20 cellular contexts compared by ENCODE assay signal in the genomic region with DNA sequence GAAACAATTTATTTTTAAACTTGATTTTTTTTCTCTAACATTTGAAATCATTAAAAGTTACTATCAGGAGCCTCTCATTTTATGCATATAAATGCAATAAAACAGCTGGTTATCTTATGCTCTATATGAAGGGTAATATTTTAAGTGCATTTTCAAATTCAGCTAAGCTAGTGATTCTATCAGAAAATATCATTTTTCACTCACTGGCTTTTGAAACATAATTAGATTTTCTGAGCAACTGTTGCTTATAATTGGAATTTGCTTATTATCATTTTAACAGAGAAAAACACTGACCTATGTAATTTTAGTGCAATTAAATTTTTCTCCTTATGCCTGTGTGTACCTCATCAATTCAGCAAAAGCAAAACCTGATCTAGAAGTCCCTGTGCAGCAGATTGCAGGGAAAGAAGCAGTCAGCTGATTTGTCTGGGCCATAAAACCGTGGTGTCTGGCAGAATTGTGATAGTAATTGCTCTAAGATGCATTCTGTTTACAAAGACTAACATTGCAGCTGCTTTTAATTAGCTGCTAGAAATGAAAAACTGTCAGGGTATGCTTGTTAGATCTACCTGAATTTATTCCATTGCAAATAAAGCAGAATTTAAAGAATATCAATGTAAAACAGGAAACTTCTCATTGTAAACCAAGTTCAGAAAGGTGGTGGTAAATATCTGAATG.
DNase-seq lines count a peak whose midpoint lies in the region; ATAC-seq, FAIRE-seq and TF ChIP-seq lines count a peak whose summit lies in the region.
"Had no signal": no experiment of that assay in that cellular context is flagged by ENCODE, and none has a peak within 500 bp of the region (broad histone marks: within the 10 kb centered on the region; RNA-seq: fewer than 3 reads in every experiment).

No MANE protein-coding gene starts in this region.

- no peaks in the 10 kb centered on the region for H3K27me3 ChIP-seq in mesenchymal stem cell (ENCODE audit: control insufficient read depth in 1 of 2, insufficient read depth in 1 of 2, low read length in 2 of 2)
- H3K27me3 ChIP-seq: BLaER1, esophagus muscularis mucosa, heart left ventricle had no signal

- peaks cover 5% of the 10 kb centered on the region for H3K4me1 ChIP-seq in mesenchymal stem cell (ENCODE audit: control insufficient read depth, insufficient read depth, low read depth, low read length)
- H3K4me1 ChIP-seq: BLaER1 had no signal

- H3K36me3 ChIP-seq in mesenchymal stem cell (ENCODE audit: control insufficient read depth in 1 of 2, insufficient read depth in 2 of 2, low read depth in 1 of 2, low read length in 2 of 2) = peaks cover 9 to 11% of the 10 kb centered on the region in 2 experiments
- H3K36me3 ChIP-seq: esophagus muscularis mucosa, heart left ventricle had no signal

- no peak overlapping the region for H3K27ac ChIP-seq in mesenchymal stem cell (ENCODE audit: low read length, poor library complexity, severe bottlenecking)
- H3K27ac ChIP-seq: BLaER1, esophagus muscularis mucosa, heart left ventricle had no signal

- H3K4me3 ChIP-seq in mesenchymal stem cell (ENCODE audit: insufficient read depth in 1 of 2, low read depth in 1 of 2, low read length in 2 of 2) = no peak overlapping the region
- H3K4me3 ChIP-seq: BLaER1, esophagus muscularis mucosa, heart left ventricle had no signal

- H2AK5ac ChIP-seq in mesenchymal stem cell (ENCODE audit: low read length, severe bottlenecking) = no peak overlapping the region

- DNase-seq in D721Med (ENCODE audit: insufficient read length, low spot score) = no peak
- peak; percentile 13 for DNase-seq in HuH-7 (ENCODE audit: low spot score)
- DNase-seq in SK-N-DZ (ENCODE audit: low spot score) = peak; percentile 76
- DNase-seq in mesenchymal stem cell = peak; percentile 21
- DNase-seq in T-helper 2 cell = no peak
- DNase-seq in activated CD8-positive, alpha-beta memory T cell treated with anti-CD3 and anti-CD28 coated beads, Interleukin-2, amount 50 U/mL, for 48 hours = no peak
- DNase-seq: activated B cell treated with CpG ODN at 0.5 μM for 24 hours; activated CD8-positive, alpha-beta memory T cell treated with anti-CD3 and anti-CD28 coated beads for 24 hours; activated naive CD8-positive, alpha-beta T cell treated with anti-CD3 and anti-CD28 coated beads, Interleukin-2, amount 50 U/mL, for 24 hours; DND-41; heart left ventricle; HFFc6; islet precursor cell; naive thymus-derived CD8-positive, alpha-beta T cell; NCI-H187 treated with DMSO at 0.1 percent for 48 hours had no signal

- H3K4ac ChIP-seq in mesenchymal stem cell (ENCODE audit: low read depth in 1 of 2, low read length in 2 of 2) = no peak overlapping the region

- H3K18ac ChIP-seq in mesenchymal stem cell (ENCODE audit: low read depth in 1 of 2, low read length in 2 of 2) = no peak overlapping the region

- no peak overlapping the region for H3K23ac ChIP-seq in mesenchymal stem cell (ENCODE audit: low read length in 2 of 2)

- no peak for TF ChIP-seq CTCF in D721Med (IDR thresholded peaks at IDR 0.05; ENCODE audit: insufficient read depth, missing control alignments)

- peak; percentile 44 for FAIRE-seq in D721Med (lab: Jason Lieb, UNC)
- FAIRE-seq: HTR-8/SVneo had no signal

- WGBS in mesenchymal stem cell = 30% methylated on average over 1 of the region's 1 CpG

- no peak overlapping the region for H4K8ac ChIP-seq in mesenchymal stem cell (ENCODE audit: low read length)

- no peak for ATAC-seq in GM19463 (IDR thresholded peaks at IDR 0.05; ENCODE audit: unreplicated experiment)
- ATAC-seq: activated naive CD8-positive, alpha-beta T cell treated with anti-CD3 and anti-CD28 coated beads, Interleukin-2, amount 50 U/mL, for 24 hours; activated T-helper 17 cell treated with anti-CD3 and anti-CD28 coated beads, Interleukin-2, amount 50 U/mL, for 72 hours; heart left ventricle; naive thymus-derived CD8-positive, alpha-beta T cell had no signal

- no peak overlapping the region for H2BK15ac ChIP-seq in mesenchymal stem cell (ENCODE audit: low read depth, poor library complexity, severe bottlenecking)

- peaks cover 26% of the 10 kb centered on the region for H3K79me1 ChIP-seq in mesenchymal stem cell (replicated peaks; ENCODE audit: low read length, poor library complexity, severe bottlenecking)

- H3K4me2 ChIP-seq in mesenchymal stem cell (ENCODE audit: low read length, poor library complexity, severe bottlenecking) = no peak overlapping the region
- H3K4me2 ChIP-seq: BLaER1 had no signal

- no peak overlapping the region for H2BK5ac ChIP-seq in mesenchymal stem cell (ENCODE audit: low read depth, low read length, poor library complexity, severe bottlenecking)

- no peak overlapping the region for H2BK120ac ChIP-seq in mesenchymal stem cell (ENCODE audit: low read depth, low read length)

- H2AFZ ChIP-seq in mesenchymal stem cell (ENCODE audit: low read depth, low read length) = no peak overlapping the region

- no peak overlapping the region for H2BK12ac ChIP-seq in mesenchymal stem cell (ENCODE audit: low read length in 2 of 2)

- H3K9ac ChIP-seq in mesenchymal stem cell (ENCODE audit: low read length) = no peak overlapping the region
- H3K9ac ChIP-seq: BLaER1 had no signal

- no peaks in the 10 kb centered on the region for H3K9me3 ChIP-seq in mesenchymal stem cell (ENCODE audit: control insufficient read depth, low read length)
- H3K9me3 ChIP-seq: BLaER1, esophagus muscularis mucosa, heart left ventricle had no signal

- H3K14ac ChIP-seq in mesenchymal stem cell (ENCODE audit: low read length in 2 of 2) = no peak overlapping the region

- no peak overlapping the region for H4K91ac ChIP-seq in mesenchymal stem cell (ENCODE audit: low read length)

Comparison
In these comparisons a context has a peak if more than half of its experiments do, and no peak if none do; other contexts are left out.
1. DNase-seq: peak in HuH-7 (single experiment), SK-N-DZ (single experiment) and mesenchymal stem cell (single experiment); none in D721Med (single experiment), T-helper 2 cell (0 of 5) and activated CD8-positive, alpha-beta memory T cell treated with anti-CD3 and anti-CD28 coated beads, Interleukin-2, amount 50 U/mL, for 48 hours (single experiment).